In the genomic region with DNA sequence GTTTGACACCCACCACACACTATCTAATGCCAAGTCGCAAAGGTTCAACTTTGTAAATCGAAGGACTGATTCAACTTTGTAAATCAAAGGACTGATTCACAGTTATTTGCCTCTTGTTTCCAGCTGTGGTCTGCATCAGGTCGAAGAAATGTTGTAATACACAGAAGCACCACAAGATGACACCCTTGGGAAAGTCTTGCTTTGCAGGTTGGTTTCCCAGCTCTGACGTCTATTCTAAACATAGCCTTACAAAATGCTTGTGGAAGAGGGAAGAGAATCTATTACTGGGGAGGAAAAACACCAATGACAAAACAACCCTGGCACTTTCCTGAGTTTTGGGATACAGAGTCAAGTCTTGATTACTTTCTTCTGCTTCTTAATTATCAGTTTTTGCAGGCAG, we compare ENCODE assay signal across 7 cellular contexts. TPM values are rescaled to one million over a fixed set of nuclear protein-coding genes. Genes with fewer than 3 reads are reported as not detected.
DNase-seq lines count a peak whose midpoint lies in the region; ATAC-seq lines count a peak whose summit lies in the region.

No MANE protein-coding gene starts in this region.

- no peaks in the 10 kb centered on the region for H3K27me3 ChIP-seq in H7 (ENCODE audit: control insufficient read depth, insufficient read depth, low read length)

- no peak overlapping the region for H3K4me3 ChIP-seq in H7 (ENCODE audit: insufficient read depth, low read depth, low read length)

- ATAC-seq in T-helper 17 cell: peak; percentile 80
- ATAC-seq in stimulated activated naive B cell treated with anti-CD40 and anti-IgM and Interleukin-4, amounts not matched to agents 10 μg/mL and 1 μg/mL and 100 μg/mL, for 72 hours (replicated peaks): peak; percentile 53 to 77

- no peaks in the 10 kb centered on the region for H3K9me3 ChIP-seq in T-helper 17 cell (ENCODE audit: control insufficient read depth, low read length, poor library complexity, severe bottlenecking)

- no peak overlapping the region for H3K27ac Mint-ChIP-seq in T-helper 17 cell
- no peak overlapping the region for H3K27ac Mint-ChIP-seq in stimulated activated naive B cell treated with anti-CD40 and anti-IgM and Interleukin-4, amounts not matched to agents 10 μg/mL and 1 μg/mL and 100 μg/mL, for 72 hours

- peaks cover 6% of the 10 kb centered on the region for H3K4me1 Mint-ChIP-seq in T-helper 17 cell
- peaks cover 0 to 4% of the 10 kb centered on the region in 2 donors for H3K4me1 Mint-ChIP-seq in stimulated activated naive B cell treated with anti-CD40 and anti-IgM and Interleukin-4, amounts not matched to agents 10 μg/mL and 1 μg/mL and 100 μg/mL, for 72 hours

- no peaks in the 10 kb centered on the region for H3K9me3 Mint-ChIP-seq in stimulated activated naive B cell treated with anti-CD40 and anti-IgM and Interleukin-4, amounts not matched to agents 10 μg/mL and 1 μg/mL and 100 μg/mL, for 72 hours

- H3K36me3 Mint-ChIP-seq in T-helper 17 cell (ENCODE audit: low read depth): no peaks in the 10 kb centered on the region
- no peaks in the 10 kb centered on the region for H3K36me3 Mint-ChIP-seq in stimulated activated naive B cell treated with anti-CD40 and anti-IgM and Interleukin-4, amounts not matched to agents 10 μg/mL and 1 μg/mL and 100 μg/mL, for 72 hours

- H3K36me3 ChIP-seq in H7 (replicated peaks; ENCODE audit: control insufficient read depth, insufficient read depth, low read length): no peaks in the 10 kb centered on the region

- peaks cover 8% of the 10 kb centered on the region for H3K27me3 Mint-ChIP-seq in T-helper 17 cell
- peaks cover 10 to 31% of the 10 kb centered on the region in 2 donors for H3K27me3 Mint-ChIP-seq in stimulated activated naive B cell treated with anti-CD40 and anti-IgM and Interleukin-4, amounts not matched to agents 10 μg/mL and 1 μg/mL and 100 μg/mL, for 72 hours

- peak; percentile 42 for DNase-seq in GDM1 (lab: John Stamatoyannopoulos, UW)
- DNase-seq in H7: peak; percentile 48
- DNase-seq in NCI-H1436 treated with DMSO at 0.1 percent for 48 hours (lab: John Stamatoyannopoulos, UW): peak; percentile 1
- peak in 1 of 3 donors; percentile 31 for DNase-seq in T-helper 17 cell
- peak; percentile 66 for DNase-seq in cerebellar cortex (ENCODE audit: low spot score)
- peak; percentile 69 for DNase-seq in kidney tubule cell (ENCODE audit: low spot score)
- DNase-seq in stimulated activated naive B cell treated with anti-CD40 and anti-IgM and Interleukin-4, amounts not matched to agents 10 μg/mL and 1 μg/mL and 100 μg/mL, for 72 hours: peak; percentile 18

- H3K4me3 Mint-ChIP-seq in T-helper 17 cell: no peak overlapping the region
- no peak overlapping the region for H3K4me3 Mint-ChIP-seq in stimulated activated naive B cell treated with anti-CD40 and anti-IgM and Interleukin-4, amounts not matched to agents 10 μg/mL and 1 μg/mL and 100 μg/mL, for 72 hours

RNA-seq across cellular contexts. Expression of a gene that starts 35.3 kb away (rescaled TPM):
- not detected in 2 replicates for total RNA-seq in H7 (2014; rRNA removed; shearing (Covaris generic))
- total RNA-seq in T-helper 17 cell: not detected
